In genomic region chr4:87697272-87697671, GRCh38 we compare ENCODE assay signal across 18 cellular contexts. TPM values are rescaled to one million over a fixed set of nuclear protein-coding genes. Genes with fewer than 3 reads are reported as not detected.
DNase-seq lines count a peak whose midpoint lies in the region; TF ChIP-seq lines count a peak whose summit lies in the region.
"Had no signal": no experiment of that assay in that cellular context is flagged by ENCODE, and none has a peak within 500 bp of the region (broad histone marks: within the 10 kb centered on the region; RNA-seq: fewer than 3 reads in every experiment).

No MANE protein-coding gene starts in this region.

- no peaks in the 10 kb centered on the region for H3K4me1 ChIP-seq in SJCRH30
- H3K4me1 ChIP-seq: BLaER1 treated with 17β-estradiol and CSF1 and Interleukin-3, amounts not matched to agents 10 nM and 100 nM had no signal

- H3K27me3 ChIP-seq in GM06990 (replicated peaks; ENCODE audit: control insufficient read depth, insufficient read depth, low read length) = no peaks in the 10 kb centered on the region
- no peaks in the 10 kb centered on the region for H3K27me3 ChIP-seq in SJCRH30
- H3K27me3 ChIP-seq: BLaER1 treated with 17β-estradiol and CSF1 and Interleukin-3, amounts not matched to agents 10 nM and 100 nM had no signal

- DNase-seq in Caki2 (ENCODE audit: low read depth) (peak; percentile 18), GM06990 (ENCODE audit: extremely low read depth, insufficient read length) (no peak), SJCRH30 (peak; percentile 16 to 32), kidney tubule cell (ENCODE audit: low spot score) (peak; percentile 42), DMS153 (lab: John Stamatoyannopoulos, UW) (no peak), ecto neural progenitor cell (ENCODE audit: low spot score) (no peak), SW480 (ENCODE audit: low spot score) (no peak)
- DNase-seq: CD8-positive, alpha-beta T cell; DND-41; H7; MV-4-11; NCI-H187 treated with DMSO at 0.1 percent for 48 hours; NCI-H226; NCI-H524; PC-3; RPMI8226 had no signal

- no peak overlapping the region for H3K27ac ChIP-seq in SJCRH30
- H3K27ac ChIP-seq: BLaER1 treated with 17β-estradiol and CSF1 and Interleukin-3, amounts not matched to agents 10 nM and 100 nM had no signal

- H3K9me3 ChIP-seq in SJCRH30 (replicated peaks) = no peaks in the 10 kb centered on the region; the same call in 1 of the 2 replicates

- TF ChIP-seq CTCF in GM06990 (IDR thresholded peaks at IDR 0.05; ENCODE audit: insufficient read depth, low read length, poor library complexity, severe bottlenecking) = peak; percentile 1

- no peak overlapping the region for H3K4me3 ChIP-seq in GM06990 (replicated peaks; ENCODE audit: low read depth, low read length)
- H3K4me3 ChIP-seq in SJCRH30 = no peak overlapping the region
- H3K4me3 ChIP-seq: BLaER1 treated with 17β-estradiol and CSF1 and Interleukin-3, amounts not matched to agents 10 nM and 100 nM had no signal

- H3K36me3 ChIP-seq in GM06990 (ENCODE audit: control insufficient read depth, insufficient read depth, low read length) (no peaks in the 10 kb centered on the region), SJCRH30 (no peaks in the 10 kb centered on the region)

- in situ Hi-C loops in Caki2 (cut with HindIII; ENCODE audit: low pct_unique_long_range_greater_than_20kb, low sequenced_read_pairs) = no loop called here

RNA-seq across cellular contexts. Expression of gene DMP1, which starts 47.2 kb away (rescaled TPM):
- total RNA-seq in Caki2 (2014; rRNA removed; shearing (Covaris generic); ENCODE audit: low replicate concordance) = not detected in 2 replicates
- 0.25 and 0.36 TPM in 2 replicates for total RNA-seq in SJCRH30 (2014; rRNA removed; shearing (Covaris generic))
- total RNA-seq: CD8-positive, alpha-beta T cell; G401; H7; PC-3 had no signal

Comparison
In these comparisons a context has a peak if more than half of its experiments do, and no peak if none do; other contexts are left out.
1. DNase-seq: peak in Caki2 (single experiment), SJCRH30 (2 of 2) and kidney tubule cell (single experiment); none in GM06990 (single experiment), DMS153 (single experiment), ecto neural progenitor cell (single experiment) and SW480 (single experiment).